ENCODE assay signal across 8 cellular contexts in the genomic region with DNA sequence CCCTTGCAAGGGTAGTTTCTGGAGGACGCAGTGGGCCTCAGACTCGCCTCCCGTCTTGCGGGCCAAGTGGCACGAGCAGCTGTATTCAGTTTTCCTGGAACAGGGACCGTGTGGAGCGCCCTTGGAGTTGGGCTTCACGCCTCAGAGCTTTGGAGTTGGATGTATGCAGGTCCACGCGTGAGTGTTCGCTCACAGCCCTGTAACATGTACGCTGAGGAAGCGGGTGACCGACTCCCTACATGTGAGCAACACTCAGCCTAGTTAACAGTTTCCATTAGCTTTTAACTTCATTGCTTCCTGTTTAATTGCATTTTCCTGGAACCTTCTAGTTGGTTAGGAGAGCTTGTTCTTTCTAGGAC. TPM values are rescaled to one million over a fixed set of nuclear protein-coding genes. Genes with fewer than 3 reads are reported as not detected.
DNase-seq lines count a peak whose midpoint lies in the region; ATAC-seq lines count a peak whose summit lies in the region.

No MANE protein-coding gene starts in this region.

- H3K4me3 Mint-ChIP-seq in activated naive CD8-positive, alpha-beta T cell treated with anti-CD3 and anti-CD28 coated beads, Interleukin-2, amount 10 ng/mL, durations not matched to agents 7 days and 5 days, result peak overlapping the region; percentile 92

- no peaks in the 10 kb centered on the region for H3K9me3 ChIP-seq in iPS DF 6.9 (ENCODE audit: control insufficient read depth, insufficient read depth, low read length)

- DNase-seq in ELF-1 (ENCODE audit: low read depth, low spot score), result peak; percentile 21
- DNase-seq in NCI-H526 (lab: John Stamatoyannopoulos, UW), result peak; percentile 14 to 53
- DNase-seq in activated naive CD8-positive, alpha-beta T cell treated with anti-CD3 and anti-CD28 coated beads, Interleukin-2, amount 10 ng/mL, durations not matched to agents 7 days and 5 days, result no peak
- DNase-seq in iPS DF 6.9 (ENCODE audit: low read depth, low spot score), result no peak
- no peak for DNase-seq in medulla oblongata (ENCODE audit: extremely low spot score)

- no peak for ATAC-seq in activated naive CD8-positive, alpha-beta T cell treated with anti-CD3 and anti-CD28 coated beads, Interleukin-2, amount 10 ng/mL, durations not matched to agents 7 days and 5 days (ENCODE audit: low read depth)
- no peak for ATAC-seq in GM21529 (IDR thresholded peaks at IDR 0.05; ENCODE audit: unreplicated experiment)
- ATAC-seq in GM21576 (IDR thresholded peaks at IDR 0.05; ENCODE audit: unreplicated experiment), result no peak

- 0 out of 2 replicates have a peak, but pooled peaks cover 2% of the 10 kb centered on the region for H3K4me1 ChIP-seq in iPS DF 6.9 (ENCODE audit: control insufficient read depth, insufficient read depth, low read length)

- peak overlapping the region; percentile 88 for H3K4me3 ChIP-seq in iPS DF 6.9 (ENCODE audit: low read length)
- H3K4me3 ChIP-seq in skin epidermis, result peak overlapping the region; percentile 76 to 94 (median 90)

- H3K4me1 Mint-ChIP-seq in activated naive CD8-positive, alpha-beta T cell treated with anti-CD3 and anti-CD28 coated beads, Interleukin-2, amount 10 ng/mL, durations not matched to agents 7 days and 5 days, result peaks cover 58% of the 10 kb centered on the region

- H3K27ac Mint-ChIP-seq in activated naive CD8-positive, alpha-beta T cell treated with anti-CD3 and anti-CD28 coated beads, Interleukin-2, amount 10 ng/mL, durations not matched to agents 7 days and 5 days, result peak overlapping the region; percentile 96

- H3K27me3 Mint-ChIP-seq in activated naive CD8-positive, alpha-beta T cell treated with anti-CD3 and anti-CD28 coated beads, Interleukin-2, amount 10 ng/mL, durations not matched to agents 7 days and 5 days, result no peaks in the 10 kb centered on the region

- H3K27ac ChIP-seq in iPS DF 6.9 (ENCODE audit: low read length) (no peak overlapping the region), skin epidermis (peak overlapping the region; percentile 71 to 97 (median 91))

- POLR2A ChIA-PET in activated naive CD8-positive, alpha-beta T cell treated with anti-CD3 and anti-CD28 coated beads, Interleukin-2, amount 10 ng/mL, durations not matched to agents 7 days and 5 days (lab: Charles Lee), result interaction anchor here (1.2 to 1.9 kb wide), 4 partner anchors 34 to 408 kb away, joined by 3 to 10 read pairs (median 4); a partner anchor contains a TSS

- H3K36me3 Mint-ChIP-seq in activated naive CD8-positive, alpha-beta T cell treated with anti-CD3 and anti-CD28 coated beads, Interleukin-2, amount 10 ng/mL, durations not matched to agents 7 days and 5 days, result peaks cover 13% of the 10 kb centered on the region

- H3K9me3 Mint-ChIP-seq in activated naive CD8-positive, alpha-beta T cell treated with anti-CD3 and anti-CD28 coated beads, Interleukin-2, amount 10 ng/mL, durations not matched to agents 7 days and 5 days, result no peaks in the 10 kb centered on the region

- WGBS in iPS DF 6.9 (ENCODE audit: insufficient coverage, insufficient read length), result no CpG with 5 or more reads among the region's 14 CpGs

- H3K36me3 ChIP-seq in iPS DF 6.9 (ENCODE audit: control insufficient read depth, insufficient read depth, low read length), result no peaks in the 10 kb centered on the region

- H3K27me3 ChIP-seq in iPS DF 6.9 (ENCODE audit: control insufficient read depth, insufficient read depth, low read length), result no peaks in the 10 kb centered on the region

RNA-seq across cellular contexts. Expression of a gene that starts 0.7 kb away (rescaled TPM):
- 10 to 100 TPM; 58.4 to 59.7 TPM for total RNA-seq in activated naive CD8-positive, alpha-beta T cell treated with anti-CD3 and anti-CD28 coated beads, Interleukin-2, amount 10 ng/mL, durations not matched to agents 7 days and 5 days

Comparison
In these comparisons a context has a peak if more than half of its experiments do, and no peak if none do; other contexts are left out.
1. DNase-seq: peak in ELF-1 (single experiment) and NCI-H526 (2 of 2); none in activated naive CD8-positive, alpha-beta T cell treated with anti-CD3 and anti-CD28 coated beads, Interleukin-2, amount 10 ng/mL, durations not matched to agents 7 days and 5 days (single experiment), iPS DF 6.9 (single experiment) and medulla oblongata (single experiment).